1 cellular context compared by ENCODE assay signal in genomic region chr19:55581145-55581827, GRCh38.
A peak's percentile ranks its signal among the peaks of the same experiment; 100 is the strongest.
TF ChIP-seq lines count a peak whose summit lies in the region.

No MANE protein-coding gene starts in this region.

TF ChIP-seq in HepG2, 621 proteins besides CTCF, POLR2A, EP300 and RAD21 (continued from another document):
- TF ChIP-seq ZNF770 (CRISPR knock-in tag; IDR thresholded peaks at IDR 0.05): 0 out of 2 replicates have a peak, but pooled peaks have one; percentile 3
- TF ChIP-seq RXRB (CRISPR knock-in tag; IDR thresholded peaks at IDR 0.05; ENCODE audit: borderline replicate concordance): peak; percentile 49; the same call in 1 of the 2 replicates
- TF ChIP-seq ZNF768 (CRISPR knock-in tag; IDR thresholded peaks at IDR 0.05): no peak
- no peak for TF ChIP-seq ZNF513 (CRISPR knock-in tag; conservative IDR thresholded peaks at IDR 0.05)
- TF ChIP-seq NCOA2 (CRISPR knock-in tag; IDR thresholded peaks at IDR 0.05): peak; percentile 36
- TF ChIP-seq ZNF609 (CRISPR knock-in tag; IDR thresholded peaks at IDR 0.05; ENCODE audit: borderline replicate concordance): 0 out of 2 replicates have a peak, but pooled peaks have one; percentile 6
- TF ChIP-seq FOXK2 (IDR thresholded peaks at IDR 0.05): no peak
- TF ChIP-seq ELF4 (CRISPR knock-in tag; IDR thresholded peaks at IDR 0.05; ENCODE audit: borderline replicate concordance): no peak
- TF ChIP-seq SKIL (CRISPR knock-in tag; IDR thresholded peaks at IDR 0.05; ENCODE audit: borderline replicate concordance): peak; percentile 50
- TF ChIP-seq ARID5B (CRISPR knock-in tag; IDR thresholded peaks at IDR 0.05): peak; percentile 31; the same call in 1 of the 2 replicates
- TF ChIP-seq HDAC2 (CRISPR knock-in tag; IDR thresholded peaks at IDR 0.05): peak; percentile 59
- no peak for TF ChIP-seq ATRX (CRISPR knock-in tag; IDR thresholded peaks at IDR 0.05; ENCODE audit: borderline replicate concordance)
- TF ChIP-seq ZBTB49 (CRISPR knock-in tag; IDR thresholded peaks at IDR 0.05; ENCODE audit: borderline replicate concordance): peak; percentile 79; the same call in 1 of the 2 replicates
- TF ChIP-seq ZNF446 (CRISPR knock-in tag; IDR thresholded peaks at IDR 0.05): no peak
- TF ChIP-seq ATAD3A (CRISPR knock-in tag; IDR thresholded peaks at IDR 0.05): 0 out of 2 replicates have a peak, but pooled peaks have one; percentile 55
- 0 out of 2 replicates have a peak, but pooled peaks have one; percentile 8 for TF ChIP-seq CSRNP1 (CRISPR knock-in tag; IDR thresholded peaks at IDR 0.05)
- TF ChIP-seq ZNF383 (CRISPR knock-in tag; IDR thresholded peaks at IDR 0.05; ENCODE audit: borderline replicate concordance): 0 out of 2 replicates have a peak, but pooled peaks have one; percentile 83
- TF ChIP-seq ZNF18 (CRISPR knock-in tag; IDR thresholded peaks at IDR 0.05; ENCODE audit: insufficient replicate concordance): no peak
- TF ChIP-seq ZNF280B (CRISPR knock-in tag; IDR thresholded peaks at IDR 0.05; ENCODE audit: borderline replicate concordance): no peak
- peak; percentile 83 for TF ChIP-seq BATF2 (CRISPR knock-in tag; IDR thresholded peaks at IDR 0.05)
- no peak for TF ChIP-seq ZNF510 (CRISPR knock-in tag; IDR thresholded peaks at IDR 0.05; ENCODE audit: low read depth)
- TF ChIP-seq MIER2 (CRISPR knock-in tag; IDR thresholded peaks at IDR 0.05): peak; percentile 97
- TF ChIP-seq XRCC5 (optimal IDR thresholded peaks at IDR 0.05; ENCODE audit: low read length): peak; percentile 10
- TF ChIP-seq ZBTB26 (CRISPR knock-in tag; IDR thresholded peaks at IDR 0.05; ENCODE audit: borderline replicate concordance): peak; percentile 74
